ENCODE assay signal across 27 cellular contexts in genomic region chr19:57212109-57212508, GRCh38. TPM values are rescaled to one million over a fixed set of nuclear protein-coding genes. Genes with fewer than 3 reads are reported as not detected.
"Had no signal": no experiment of that assay in that cellular context is flagged by ENCODE, and none has a peak within 500 bp of the region (broad histone marks: within the 10 kb centered on the region; RNA-seq: fewer than 3 reads in every experiment).

No MANE protein-coding gene starts in this region.

- H3K27me3 ChIP-seq: adrenal gland, ascending aorta, brain microvascular endothelial cell, esophagus muscularis mucosa, gastroesophageal sphincter, suprapubic skin, tibial nerve had no signal

- ATAC-seq: gastroesophageal sphincter; sciatic nerve; stimulated activated naive CD8-positive, alpha-beta T cell treated with anti-CD3 and anti-CD28 coated beads, Interleukin-15, amount 100 ng/mL, for 72 hours had no signal

- H3K9me3 ChIP-seq: adrenal gland had no signal

- H3K4me1 ChIP-seq: adrenal gland, ascending aorta, esophagus muscularis mucosa, gastroesophageal sphincter, suprapubic skin, tibial nerve had no signal

- H3K27ac ChIP-seq: adrenal gland, ascending aorta, brain microvascular endothelial cell, esophagus muscularis mucosa, gastroesophageal sphincter, suprapubic skin, tibial nerve had no signal

- DNase-seq: activated B cell treated with CpG ODN at 0.5 μM for 24 hours; activated CD4-positive, alpha-beta T cell treated with anti-CD3 and anti-CD28 coated beads for 4 hours; activated CD4-positive, alpha-beta T cell treated with anti-CD3 and anti-CD28 coated beads, Interleukin-2, amount 50 U/mL, for 48 hours; activated gamma-delta T cell treated with Interleukin-2 at 50 U/mL for 16 hours; brain microvascular endothelial cell; central memory CD4-positive, alpha-beta T cell; effector memory CD4-positive, alpha-beta T cell; head of caudate nucleus; hypothalamus; stimulated activated CD4-positive, alpha-beta T cell treated with anti-CD3 and anti-CD28 coated beads, Interleukin-15, amount 100 ng/mL, for 24 hours; stimulated activated CD4-positive, alpha-beta T cell treated with anti-CD3 and anti-CD28 coated beads, Interleukin-2, amount 100 ng/mL, for 48 hours; stimulated activated naive CD8-positive, alpha-beta T cell treated with anti-CD3 and anti-CD28 coated beads, Interleukin-15, amount 100 ng/mL, for 72 hours; T1000 had no signal

- H3K4me2 ChIP-seq: smooth muscle cell had no signal

- H3K4me3 ChIP-seq: adrenal gland, ascending aorta, esophagus muscularis mucosa, gastroesophageal sphincter, smooth muscle cell, suprapubic skin, tibial nerve had no signal

- FAIRE-seq: endothelial cell of umbilical vein had no signal

RNA-seq across cellular contexts. Expression of gene AURKC, which starts 18.7 kb away (rescaled TPM):
- total RNA-seq: ascending aorta, myocyte had no signal

RNA-seq across cellular contexts. Expression of gene DUXA, which starts 44.8 kb away (rescaled TPM):
- total RNA-seq: activated B cell treated with CpG ODN at 0.5 μM for 24 hours, adrenal gland, ascending aorta, dermis microvascular lymphatic vessel endothelial cell, endothelial cell of umbilical vein, esophagus muscularis mucosa, gastroesophageal sphincter, lower leg skin, mononuclear cell, myocyte, sciatic nerve, smooth muscle cell, suprapubic skin, urinary bladder had no signal
- polyA plus RNA-seq: adrenal gland, endothelial cell of umbilical vein, smooth muscle cell, urinary bladder had no signal
